ENCODE assay signal across 13 cellular contexts in the genomic region with DNA sequence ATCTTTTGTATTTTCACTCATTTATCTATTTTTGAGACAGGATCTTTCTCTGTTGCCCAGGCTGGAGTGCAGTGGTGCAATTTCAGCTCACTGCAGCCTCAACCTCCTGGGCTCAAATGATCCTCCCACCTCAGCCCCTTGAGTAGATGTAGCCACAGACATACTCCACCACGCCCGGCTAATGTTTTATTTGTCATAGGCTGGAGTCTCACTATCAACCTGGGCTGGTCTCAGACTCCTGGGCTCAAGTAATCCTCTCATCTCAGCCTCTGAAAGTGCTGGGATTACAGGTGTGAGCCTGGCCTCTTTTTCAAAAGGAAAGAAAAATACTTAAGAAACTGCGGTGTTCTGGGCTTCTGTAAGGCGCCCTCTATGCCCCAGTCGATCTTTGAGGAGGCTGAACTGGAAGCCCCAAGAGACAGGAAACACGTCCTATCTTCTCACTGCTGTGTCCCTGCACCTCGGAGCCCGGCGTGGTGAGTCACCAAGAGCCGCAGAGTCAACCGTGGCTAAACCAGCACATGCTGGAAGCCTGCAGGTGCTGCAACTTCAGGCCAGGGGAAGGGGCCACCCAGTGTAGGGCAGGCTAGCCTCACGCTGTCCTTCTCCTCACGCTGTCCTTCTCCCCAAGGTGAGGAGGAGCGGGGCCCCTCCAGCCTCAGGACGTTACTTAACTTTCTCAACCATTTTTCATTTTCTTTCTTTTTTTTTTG. TPM values are rescaled to one million over a fixed set of nuclear protein-coding genes. Genes with fewer than 3 reads are reported as not detected.
DNase-seq lines count a peak whose midpoint lies in the region; ATAC-seq and TF ChIP-seq lines count a peak whose summit lies in the region.
"Had no signal": no experiment of that assay in that cellular context is flagged by ENCODE, and none has a peak within 500 bp of the region (broad histone marks: within the 10 kb centered on the region; RNA-seq: fewer than 3 reads in every experiment).

No MANE protein-coding gene starts in this region.

- peaks cover 0 to 16% (median 0%) of the 10 kb centered on the region in 4 donors for H3K4me1 Mint-ChIP-seq in CD4-positive, CD25-positive, alpha-beta regulatory T cell
- H3K4me1 Mint-ChIP-seq in T-helper 17 cell = peaks cover 3% of the 10 kb centered on the region

- no peak for TF ChIP-seq CTCF in choroid plexus epithelial cell (conservative IDR thresholded peaks at IDR 0.05; ENCODE audit: low read depth, low read length)

- peak overlapping the region in 1 of 4 donors; percentile 25 for H3K4me3 Mint-ChIP-seq in CD4-positive, CD25-positive, alpha-beta regulatory T cell
- no peak overlapping the region for H3K4me3 Mint-ChIP-seq in T-helper 17 cell

- peak overlapping the region in 1 of 3 donors; percentile 80 for H3K27ac Mint-ChIP-seq in CD4-positive, CD25-positive, alpha-beta regulatory T cell
- H3K27ac Mint-ChIP-seq in T-helper 17 cell = peak overlapping the region; percentile 82

- no peaks in the 10 kb centered on the region for H3K9me3 ChIP-seq in CD4-positive, CD25-positive, alpha-beta regulatory T cell (ENCODE audit: control insufficient read depth in 2 of 2, low read length in 2 of 2)
- no peaks in the 10 kb centered on the region for H3K9me3 ChIP-seq in T-helper 17 cell (ENCODE audit: control insufficient read depth, low read length, poor library complexity, severe bottlenecking)
- H3K9me3 ChIP-seq: heart left ventricle had no signal

- H3K27me3 ChIP-seq in CD4-positive, CD25-positive, alpha-beta regulatory T cell (ENCODE audit: control insufficient read depth, insufficient read depth, low read length) = no peaks in the 10 kb centered on the region
- H3K27me3 ChIP-seq: heart left ventricle had no signal

- no peak overlapping the region for H3K4me3 ChIP-seq in CD4-positive, CD25-positive, alpha-beta regulatory T cell (ENCODE audit: low read depth, low read length)
- no peak overlapping the region for H3K4me3 ChIP-seq in choroid plexus epithelial cell (ENCODE audit: low read depth, low read length)
- H3K4me3 ChIP-seq: heart left ventricle, smooth muscle cell had no signal

- peaks cover 27% of the 10 kb centered on the region for H3K36me3 Mint-ChIP-seq in CD4-positive, CD25-positive, alpha-beta regulatory T cell
- no peaks in the 10 kb centered on the region for H3K36me3 Mint-ChIP-seq in T-helper 17 cell (ENCODE audit: low read depth)

- ATAC-seq in CD4-positive, CD25-positive, alpha-beta regulatory T cell (ENCODE audit: low read depth in 2 of 2) = peak; percentile 60 to 64
- ATAC-seq in T-helper 17 cell = peak; percentile 65
- ATAC-seq in HG03097 (IDR thresholded peaks at IDR 0.05; ENCODE audit: low FRiP score, unreplicated experiment) = no peak
- no peak for ATAC-seq in HG02623 (IDR thresholded peaks at IDR 0.05; ENCODE audit: unreplicated experiment)
- no peak for ATAC-seq in GM18858 (IDR thresholded peaks at IDR 0.05; ENCODE audit: unreplicated experiment)
- ATAC-seq: heart left ventricle had no signal

- H3K27ac ChIP-seq in CD4-positive, CD25-positive, alpha-beta regulatory T cell (ENCODE audit: insufficient read depth, low read length, poor library complexity, severe bottlenecking) = no peak overlapping the region
- H3K27ac ChIP-seq: heart left ventricle had no signal

- H3K4me1 ChIP-seq in CD4-positive, CD25-positive, alpha-beta regulatory T cell (ENCODE audit: control insufficient read depth, insufficient read depth, low read length, poor library complexity, severe bottlenecking) = no peaks in the 10 kb centered on the region
- H3K4me1 ChIP-seq: heart left ventricle had no signal

- H3K9me3 Mint-ChIP-seq in CD4-positive, CD25-positive, alpha-beta regulatory T cell = peaks cover 0 to 3% (median 0%) of the 10 kb centered on the region in 7 donors

- peaks cover 40% of the 10 kb centered on the region for H3K36me3 ChIP-seq in CD4-positive, CD25-positive, alpha-beta regulatory T cell (ENCODE audit: control insufficient read depth, insufficient read depth, low read length)

- DNase-seq in CD4-positive, CD25-positive, alpha-beta regulatory T cell = peak in 1 of 3 donors; percentile 35
- DNase-seq in HT1080 (ENCODE audit: low read depth) (peak; percentile 92), T-helper 17 cell (no peak), choroid plexus epithelial cell (ENCODE audit: low read depth) (peak; percentile 57), OCI-M1 (lab: John Stamatoyannopoulos, UW) (no peak)
- DNase-seq: heart left ventricle, NCI-H1105 treated with DMSO at 0.1 percent for 48 hours had no signal

- no peaks in the 10 kb centered on the region for H3K27me3 Mint-ChIP-seq in CD4-positive, CD25-positive, alpha-beta regulatory T cell
- H3K27me3 Mint-ChIP-seq in T-helper 17 cell = no peaks in the 10 kb centered on the region

RNA-seq across cellular contexts. Expression of a gene that starts 15.2 kb away (rescaled TPM):
- not detected for total RNA-seq in CD4-positive, CD25-positive, alpha-beta regulatory T cell
- polyA plus RNA-seq in CD4-positive, CD25-positive, alpha-beta regulatory T cell = not detected
- total RNA-seq in HT1080 (2014; rRNA removed; shearing (Covaris generic)) = not detected in 2 replicates
- 0.02 TPM in 1 of 2 replicates, not detected in the other for polyA plus RNA-seq in HT1080 (2015; cell fraction: cytosol; rRNA removed)
- 0.06 TPM in 2 replicates for polyA plus RNA-seq in HT1080 (2015; cell fraction: nucleus; rRNA removed)
- under 1 TPM; 0.10 to 0.18 TPM for total RNA-seq in T-helper 17 cell
- total RNA-seq: G401, heart left ventricle, SK-MEL-5, smooth muscle cell had no signal
- polyA plus RNA-seq: heart left ventricle, smooth muscle cell had no signal

RNA-seq across cellular contexts. Expression of a gene that starts 25.4 kb away (rescaled TPM):
- total RNA-seq in CD4-positive, CD25-positive, alpha-beta regulatory T cell = 16.6 TPM
- under 1 TPM; 0.33 to 0.63 (median 0.41) TPM for polyA plus RNA-seq in CD4-positive, CD25-positive, alpha-beta regulatory T cell
- 20.1 and 21.7 TPM in 2 replicates for total RNA-seq in HT1080 (2014; rRNA removed; shearing (Covaris generic))
- 31.6 and 33.4 TPM in 2 replicates for polyA plus RNA-seq in HT1080 (2015; cell fraction: cytosol; rRNA removed)
- 86.5 and 87.5 TPM in 2 replicates for polyA plus RNA-seq in HT1080 (2015; cell fraction: nucleus; rRNA removed)
- 10 to 100 TPM; 12.6 to 15.5 TPM for total RNA-seq in T-helper 17 cell

Comparison
In these comparisons a context has a peak if more than half of its experiments do, and no peak if none do; other contexts are left out.
1. ATAC-seq: peak in CD4-positive, CD25-positive, alpha-beta regulatory T cell (2 of 2) and T-helper 17 cell (single experiment); none in HG03097 (single experiment), HG02623 (single experiment) and GM18858 (single experiment).
2. DNase-seq: peak in HT1080 (single experiment) and choroid plexus epithelial cell (single experiment); none in T-helper 17 cell (0 of 3) and OCI-M1 (single experiment).